Comparison of ENCODE assay signal across 8 cellular contexts in the genomic region with DNA sequence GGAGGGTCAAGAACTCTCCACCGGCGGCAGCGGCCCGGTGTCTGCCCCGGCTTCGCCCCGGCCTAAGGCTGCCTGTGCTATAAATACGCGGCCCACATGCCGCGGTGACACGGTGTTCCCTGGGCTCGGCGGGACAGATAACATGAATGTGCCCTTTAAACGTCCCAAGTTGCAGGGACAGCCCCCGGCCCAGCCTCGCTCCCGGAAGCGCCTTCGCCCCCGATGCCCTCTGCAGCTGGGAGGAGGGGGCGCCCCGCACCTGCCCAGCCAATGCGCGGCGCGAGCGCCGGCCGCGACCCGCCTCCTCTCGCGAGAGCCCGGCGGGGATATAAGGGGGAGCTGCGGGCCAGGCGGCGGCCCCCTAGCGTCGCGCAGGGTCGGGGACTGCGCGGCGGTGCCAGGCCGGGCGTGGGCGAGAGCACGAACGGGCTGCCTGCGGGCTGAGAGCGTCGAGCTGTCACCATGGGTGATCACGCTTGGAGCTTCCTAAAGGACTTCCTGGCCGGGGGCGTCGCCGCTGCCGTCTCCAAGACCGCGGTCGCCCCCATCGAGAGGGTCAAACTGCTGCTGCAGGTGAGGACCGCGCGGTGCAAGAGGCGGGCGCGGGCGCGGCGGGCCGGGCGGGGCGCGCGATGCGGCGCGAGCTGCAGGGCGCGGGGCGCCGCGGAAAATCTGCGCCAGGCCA. TPM values are rescaled to one million over a fixed set of nuclear protein-coding genes. Genes with fewer than 3 reads are reported as not detected.
DNase-seq lines count a peak whose midpoint lies in the region; ATAC-seq and TF ChIP-seq lines count a peak whose summit lies in the region.

A gene (plus strand): TSS at position 356 of the 685 bp plus-strand sequence. CDS start 107 bp downstream, at position 463.

- intact Hi-C loops in dendritic cell treated with granulocyte-macrophage colony-stimulating factor and Interleukin-4, amounts not matched to agents 40 ng/mL and 50 ng/mL, for 4 days (cut with micrococcal nuclease): no loop called here

- H3K27me3 Mint-ChIP-seq in dendritic cell treated with granulocyte-macrophage colony-stimulating factor and Interleukin-4, amounts not matched to agents 40 ng/mL and 50 ng/mL, for 4 days: peaks cover 60% of the 10 kb centered on the region

- DNase-seq in AG08396 (ENCODE audit: low spot score): peak; percentile 95
- DNase-seq in NCI-H446 (lab: John Stamatoyannopoulos, UW): peak; percentile 67 to 91
- DNase-seq in activated CD4-positive, alpha-beta T cell treated with anti-CD3 and anti-CD28 coated beads, Interleukin-2, amount 50 U/mL, for 24 hours (ENCODE audit: low read depth in 1 of 2, low spot score in 1 of 2): peak; percentile 64 to 72
- peak; percentile 81 to 82 for DNase-seq in stimulated activated CD4-positive, alpha-beta T cell treated with anti-CD3 and anti-CD28 coated beads, Interleukin-4, amount 100 ng/mL, for 4 hours

- peak within 1 kb of the TSS; percentile 69 to 89 (median 76) for H3K4me3 ChIP-seq in liver (ENCODE audit: low read depth in 1 of 3, low read length in 3 of 3)

- H3K27me3 ChIP-seq in liver (ENCODE audit: control insufficient read depth in 4 of 4, insufficient read depth in 4 of 4, low read length in 3 of 4): no peaks in the 10 kb centered on the region

- H3K9me3 ChIP-seq in liver (ENCODE audit: control insufficient read depth in 4 of 4, low read length in 3 of 4): no peaks in the 10 kb centered on the region

- peak in 1 of 2 donors; percentile 7 for TF ChIP-seq RAD21 in liver (IDR thresholded peaks at IDR 0.05)

- peaks cover 5% of the 10 kb centered on the region for H3K4me1 Mint-ChIP-seq in dendritic cell treated with granulocyte-macrophage colony-stimulating factor and Interleukin-4, amounts not matched to agents 40 ng/mL and 50 ng/mL, for 4 days (ENCODE audit: low read depth)

- peak within 1 kb of the TSS; percentile 62 for H3K4me3 Mint-ChIP-seq in dendritic cell treated with granulocyte-macrophage colony-stimulating factor and Interleukin-4, amounts not matched to agents 40 ng/mL and 50 ng/mL, for 4 days

- WGBS in liver: under 1% methylated on average over 87 of the region's 87 CpGs

- peak; percentile 45 for TF ChIP-seq CTCF in liver (IDR thresholded peaks at IDR 0.05; ENCODE audit: low read depth, low read length, missing input control)

- no peaks in the 10 kb centered on the region for H3K36me3 Mint-ChIP-seq in dendritic cell treated with granulocyte-macrophage colony-stimulating factor and Interleukin-4, amounts not matched to agents 40 ng/mL and 50 ng/mL, for 4 days (ENCODE audit: low read depth)

- peak within 1 kb of the TSS; percentile 42 to 79 for H3K9ac ChIP-seq in liver (ENCODE audit: low read depth in 1 of 2, low read length in 2 of 2)

- H3K36me3 ChIP-seq in liver (ENCODE audit: control insufficient read depth in 4 of 4, insufficient read depth in 3 of 4, low read depth in 1 of 4, low read length in 3 of 4): peaks cover 0 to 4% (median 2%) of the 10 kb centered on the region in 4 donors

- H3K9me3 Mint-ChIP-seq in dendritic cell treated with granulocyte-macrophage colony-stimulating factor and Interleukin-4, amounts not matched to agents 40 ng/mL and 50 ng/mL, for 4 days: no peaks in the 10 kb centered on the region

- peaks cover 0 to 16% (median 11%) of the 10 kb centered on the region in 4 donors for H3K4me1 ChIP-seq in liver (ENCODE audit: control insufficient read depth in 4 of 4, insufficient read depth in 4 of 4, low read length in 3 of 4)

- H3K27ac Mint-ChIP-seq in dendritic cell treated with granulocyte-macrophage colony-stimulating factor and Interleukin-4, amounts not matched to agents 40 ng/mL and 50 ng/mL, for 4 days: no peak within 1 kb of the TSS

- peak within 1 kb of the TSS; percentile 90 to 93 for H3K27ac ChIP-seq in liver (ENCODE audit: low read depth in 1 of 2, low read length in 2 of 2)

- ATAC-seq in GM18867 (IDR thresholded peaks at IDR 0.05; ENCODE audit: unreplicated experiment) (peak; percentile 94), HG03103 (IDR thresholded peaks at IDR 0.05; ENCODE audit: low read depth, unreplicated experiment) (peak; percentile 95)

TF ChIP-seq in liver, 16 proteins besides CTCF, POLR2A, EP300 and RAD21:
- TF ChIP-seq FOXA2 (IDR thresholded peaks at IDR 0.05) (no peak), RXRA (IDR thresholded peaks at IDR 0.05) (peak in 1 of 2 donors; percentile 37), EGR1 (IDR thresholded peaks at IDR 0.05; ENCODE audit: low read depth in 2 of 2) (peak; percentile 36 to 85), FOXA1 (IDR thresholded peaks at IDR 0.05) (no peak), GABPA (IDR thresholded peaks at IDR 0.05 in 1 of 2, conservative IDR thresholded peaks at IDR 0.05 in 1 of 2) (no peak), SP1 (IDR thresholded peaks at IDR 0.05) (peak; percentile 59), HNF4A (conservative IDR thresholded peaks at IDR 0.05) (peak; percentile 14 to 28), TAF1 (conservative IDR thresholded peaks at IDR 0.05) (no peak), NR2F2 (IDR thresholded peaks at IDR 0.05) (peak; percentile 38), HNF4G (IDR thresholded peaks at IDR 0.05) (no peak), JUND (IDR thresholded peaks at IDR 0.05) (no peak), YY1 (IDR thresholded peaks at IDR 0.05) (peak; percentile 49)
- TF ChIP-seq, protein P1, sequence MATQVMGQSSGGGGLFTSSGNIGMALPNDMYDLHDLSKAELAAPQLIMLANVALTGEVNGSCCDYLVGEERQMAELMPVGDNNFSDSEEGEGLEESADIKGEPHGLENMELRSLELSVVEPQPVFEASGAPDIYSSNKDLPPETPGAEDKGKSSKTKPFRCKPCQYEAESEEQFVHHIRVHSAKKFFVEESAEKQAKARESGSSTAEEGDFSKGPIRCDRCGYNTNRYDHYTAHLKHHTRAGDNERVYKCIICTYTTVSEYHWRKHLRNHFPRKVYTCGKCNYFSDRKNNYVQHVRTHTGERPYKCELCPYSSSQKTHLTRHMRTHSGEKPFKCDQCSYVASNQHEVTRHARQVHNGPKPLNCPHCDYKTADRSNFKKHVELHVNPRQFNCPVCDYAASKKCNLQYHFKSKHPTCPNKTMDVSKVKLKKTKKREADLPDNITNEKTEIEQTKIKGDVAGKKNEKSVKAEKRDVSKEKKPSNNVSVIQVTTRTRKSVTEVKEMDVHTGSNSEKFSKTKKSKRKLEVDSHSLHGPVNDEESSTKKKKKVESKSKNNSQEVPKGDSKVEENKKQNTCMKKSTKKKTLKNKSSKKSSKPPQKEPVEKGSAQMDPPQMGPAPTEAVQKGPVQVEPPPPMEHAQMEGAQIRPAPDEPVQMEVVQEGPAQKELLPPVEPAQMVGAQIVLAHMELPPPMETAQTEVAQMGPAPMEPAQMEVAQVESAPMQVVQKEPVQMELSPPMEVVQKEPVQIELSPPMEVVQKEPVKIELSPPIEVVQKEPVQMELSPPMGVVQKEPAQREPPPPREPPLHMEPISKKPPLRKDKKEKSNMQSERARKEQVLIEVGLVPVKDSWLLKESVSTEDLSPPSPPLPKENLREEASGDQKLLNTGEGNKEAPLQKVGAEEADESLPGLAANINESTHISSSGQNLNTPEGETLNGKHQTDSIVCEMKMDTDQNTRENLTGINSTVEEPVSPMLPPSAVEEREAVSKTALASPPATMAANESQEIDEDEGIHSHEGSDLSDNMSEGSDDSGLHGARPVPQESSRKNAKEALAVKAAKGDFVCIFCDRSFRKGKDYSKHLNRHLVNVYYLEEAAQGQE (IDR thresholded peaks at IDR 0.05): peak; percentile 32
- TF ChIP-seq, protein P2, sequence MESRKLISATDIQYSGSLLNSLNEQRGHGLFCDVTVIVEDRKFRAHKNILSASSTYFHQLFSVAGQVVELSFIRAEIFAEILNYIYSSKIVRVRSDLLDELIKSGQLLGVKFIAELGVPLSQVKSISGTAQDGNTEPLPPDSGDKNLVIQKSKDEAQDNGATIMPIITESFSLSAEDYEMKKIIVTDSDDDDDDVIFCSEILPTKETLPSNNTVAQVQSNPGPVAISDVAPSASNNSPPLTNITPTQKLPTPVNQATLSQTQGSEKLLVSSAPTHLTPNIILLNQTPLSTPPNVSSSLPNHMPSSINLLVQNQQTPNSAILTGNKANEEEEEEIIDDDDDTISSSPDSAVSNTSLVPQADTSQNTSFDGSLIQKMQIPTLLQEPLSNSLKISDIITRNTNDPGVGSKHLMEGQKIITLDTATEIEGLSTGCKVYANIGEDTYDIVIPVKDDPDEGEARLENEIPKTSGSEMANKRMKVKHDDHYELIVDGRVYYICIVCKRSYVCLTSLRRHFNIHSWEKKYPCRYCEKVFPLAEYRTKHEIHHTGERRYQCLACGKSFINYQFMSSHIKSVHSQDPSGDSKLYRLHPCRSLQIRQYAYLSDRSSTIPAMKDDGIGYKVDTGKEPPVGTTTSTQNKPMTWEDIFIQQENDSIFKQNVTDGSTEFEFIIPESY (IDR thresholded peaks at IDR 0.05): peak; percentile 95
- TF ChIP-seq, protein P3, sequence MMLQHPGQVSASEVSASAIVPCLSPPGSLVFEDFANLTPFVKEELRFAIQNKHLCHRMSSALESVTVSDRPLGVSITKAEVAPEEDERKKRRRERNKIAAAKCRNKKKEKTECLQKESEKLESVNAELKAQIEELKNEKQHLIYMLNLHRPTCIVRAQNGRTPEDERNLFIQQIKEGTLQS (IDR thresholded peaks at IDR 0.05): no peak
- TF ChIP-seq, protein P4, sequence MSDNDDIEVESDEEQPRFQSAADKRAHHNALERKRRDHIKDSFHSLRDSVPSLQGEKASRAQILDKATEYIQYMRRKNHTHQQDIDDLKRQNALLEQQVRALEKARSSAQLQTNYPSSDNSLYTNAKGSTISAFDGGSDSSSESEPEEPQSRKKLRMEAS (IDR thresholded peaks at IDR 0.05): no peak

RNA-seq across cellular contexts. Expression of the gene that starts here (rescaled TPM):
- 10 to 100 TPM in 1 of 2 donors, 1 to 10 TPM in 1; 4.4 to 30.0 TPM for total RNA-seq in liver
- 10 to 100 TPM; 23.6 to 64.2 TPM for polyA plus RNA-seq in liver

Comparison
In these comparisons a context has a peak if more than half of its experiments do, and no peak if none do; other contexts are left out.
1. Peak in every context shown above with its lines: DNase-seq, ATAC-seq, H3K4me3 ChIP-seq and H3K27ac ChIP-seq.